In the genomic region with DNA sequence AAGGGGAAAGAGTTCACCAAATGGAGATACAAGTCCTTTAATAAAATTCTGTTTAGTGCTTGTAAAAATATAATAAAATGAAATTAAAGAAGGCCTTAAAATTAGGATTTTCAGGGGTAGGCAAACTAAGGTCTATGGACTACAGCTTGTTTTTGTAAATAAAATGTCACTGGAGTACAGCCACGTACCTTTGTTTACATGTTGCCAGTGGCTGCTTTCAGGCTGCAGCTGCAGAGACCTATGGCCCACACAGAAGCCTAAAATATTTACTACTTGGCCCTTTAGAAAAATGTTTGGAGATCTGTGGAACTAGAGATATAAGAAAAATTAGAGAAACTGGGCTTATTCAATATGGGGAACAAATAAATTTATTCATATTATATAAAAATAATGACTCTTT, we compare ENCODE assay signal across 29 cellular contexts.
"Had no signal": no experiment of that assay in that cellular context is flagged by ENCODE, and none has a peak within 500 bp of the region (broad histone marks: within the 10 kb centered on the region; RNA-seq: fewer than 3 reads in every experiment).

No MANE protein-coding gene starts in this region.

- H3K4me3 ChIP-seq: ascending aorta, breast epithelium, cardiac muscle cell, colonic mucosa had no signal

- H3K9me3 Mint-ChIP-seq: activated CD4-positive, alpha-beta memory T cell treated with anti-CD3 and anti-CD28 coated beads, Interleukin-2, amount 10 ng/mL, durations not matched to agents 7 days and 5 days; activated CD4-positive, alpha-beta T cell treated with anti-CD3 and anti-CD28 coated beads, Interleukin-2, amount 10 ng/mL, durations not matched to agents 7 days and 5 days; activated naive CD4-positive, alpha-beta T cell treated with anti-CD3 and anti-CD28 coated beads, Interleukin-2, amount 10 ng/mL, durations not matched to agents 7 days and 5 days; activated naive CD4-positive, alpha-beta T cell treated with anti-CD3 and anti-CD28 coated beads, Interleukin-2, amount 50 U/mL, for 72 hours; activated naive CD8-positive, alpha-beta T cell treated with anti-CD3 and anti-CD28 coated beads, Interleukin-2, amount 10 ng/mL, durations not matched to agents 7 days and 5 days; activated T-cell treated with anti-CD3 and anti-CD28 coated beads, Interleukin-2, amount 50 U/mL, for 24 hours; activated T-cell treated with anti-CD3 and anti-CD28 coated beads, Interleukin-2, amount 50 U/mL, for 72 hours; brain; endodermal cell had no signal

- H3K4me1 Mint-ChIP-seq: activated CD4-positive, alpha-beta memory T cell treated with anti-CD3 and anti-CD28 coated beads, Interleukin-2, amount 10 ng/mL, durations not matched to agents 7 days and 5 days; activated CD4-positive, alpha-beta T cell treated with anti-CD3 and anti-CD28 coated beads, Interleukin-2, amount 10 ng/mL, durations not matched to agents 7 days and 5 days; activated naive CD4-positive, alpha-beta T cell treated with anti-CD3 and anti-CD28 coated beads, Interleukin-2, amount 10 ng/mL, durations not matched to agents 7 days and 5 days; activated naive CD8-positive, alpha-beta T cell treated with anti-CD3 and anti-CD28 coated beads, Interleukin-2, amount 10 ng/mL, durations not matched to agents 7 days and 5 days had no signal

- H3K4me3 Mint-ChIP-seq: activated CD4-positive, alpha-beta memory T cell treated with anti-CD3 and anti-CD28 coated beads, Interleukin-2, amount 10 ng/mL, durations not matched to agents 7 days and 5 days; activated CD4-positive, alpha-beta T cell treated with anti-CD3 and anti-CD28 coated beads, Interleukin-2, amount 10 ng/mL, durations not matched to agents 7 days and 5 days; activated naive CD4-positive, alpha-beta T cell treated with anti-CD3 and anti-CD28 coated beads, Interleukin-2, amount 10 ng/mL, durations not matched to agents 7 days and 5 days; activated naive CD8-positive, alpha-beta T cell treated with anti-CD3 and anti-CD28 coated beads, Interleukin-2, amount 10 ng/mL, durations not matched to agents 7 days and 5 days; activated T-cell treated with anti-CD3 and anti-CD28 coated beads, Interleukin-2, amount 50 U/mL, for 24 hours; activated T-cell treated with anti-CD3 and anti-CD28 coated beads, Interleukin-2, amount 50 U/mL, for 72 hours; brain; endodermal cell had no signal

- H3K27me3 ChIP-seq: ascending aorta, breast epithelium, cardiac muscle cell, colonic mucosa had no signal

- H3K27me3 Mint-ChIP-seq: activated CD4-positive, alpha-beta memory T cell treated with anti-CD3 and anti-CD28 coated beads, Interleukin-2, amount 10 ng/mL, durations not matched to agents 7 days and 5 days; activated CD4-positive, alpha-beta T cell treated with anti-CD3 and anti-CD28 coated beads, Interleukin-2, amount 10 ng/mL, durations not matched to agents 7 days and 5 days; activated naive CD4-positive, alpha-beta T cell treated with anti-CD3 and anti-CD28 coated beads, Interleukin-2, amount 10 ng/mL, durations not matched to agents 7 days and 5 days; activated naive CD8-positive, alpha-beta T cell treated with anti-CD3 and anti-CD28 coated beads, Interleukin-2, amount 10 ng/mL, durations not matched to agents 7 days and 5 days; activated T-cell treated with anti-CD3 and anti-CD28 coated beads, Interleukin-2, amount 50 U/mL, for 24 hours; brain had no signal

- H3K9me3 ChIP-seq: ascending aorta, breast epithelium, colonic mucosa had no signal

- H3K27ac ChIP-seq: ascending aorta, breast epithelium, cardiac muscle cell had no signal

- ATAC-seq: activated naive CD4-positive, alpha-beta T cell treated with anti-CD3 and anti-CD28 coated beads, Interleukin-2, amount 50 U/mL, for 72 hours; activated T-cell treated with anti-CD3 and anti-CD28 coated beads, Interleukin-2, amount 50 U/mL, for 72 hours; esophagus mucosa had no signal

- H3K36me3 Mint-ChIP-seq: activated naive CD4-positive, alpha-beta T cell treated with anti-CD3 and anti-CD28 coated beads, Interleukin-2, amount 10 ng/mL, durations not matched to agents 7 days and 5 days; activated naive CD4-positive, alpha-beta T cell treated with anti-CD3 and anti-CD28 coated beads, Interleukin-2, amount 50 U/mL, for 72 hours; activated naive CD8-positive, alpha-beta T cell treated with anti-CD3 and anti-CD28 coated beads, Interleukin-2, amount 10 ng/mL, durations not matched to agents 7 days and 5 days; brain had no signal

- H3K4me1 ChIP-seq: ascending aorta, breast epithelium, colonic mucosa had no signal

- DNase-seq: activated CD4-positive, alpha-beta memory T cell treated with anti-CD3 and anti-CD28 coated beads, Interleukin-2, amount 10 ng/mL, durations not matched to agents 7 days and 5 days; activated CD4-positive, alpha-beta T cell treated with anti-CD3 and anti-CD28 coated beads for 4 hours; activated CD4-positive, alpha-beta T cell treated with anti-CD3 and anti-CD28 coated beads, Interleukin-2, amount 10 ng/mL, durations not matched to agents 7 days and 5 days; activated CD4-positive, alpha-beta T cell treated with anti-CD3 and anti-CD28 coated beads, Interleukin-2, amount 50 U/mL, for 4 hours; activated CD4-positive, CD25-positive, alpha-beta regulatory T cell; activated CD4-positive, CD25-positive, alpha-beta regulatory T cell treated with anti-CD3 and anti-CD28 coated beads, Interleukin-2, amount 50 U/mL, for 72 hours; activated CD8-positive, alpha-beta memory T cell treated with anti-CD3 and anti-CD28 coated beads, Interleukin-2, amount 50 U/mL, for 48 hours; activated gamma-delta T cell; activated naive CD4-positive, alpha-beta T cell; activated naive CD4-positive, alpha-beta T cell treated with anti-CD3 and anti-CD28 coated beads, Interleukin-2, amount 10 ng/mL, durations not matched to agents 7 days and 5 days; activated naive CD8-positive, alpha-beta T cell treated with anti-CD3 and anti-CD28 coated beads, Interleukin-2, amount 10 ng/mL, durations not matched to agents 7 days and 5 days; activated T-cell treated with anti-CD3 and anti-CD28 coated beads for 4 hours; activated T-cell treated with anti-CD3 and anti-CD28 coated beads, Interleukin-2, amount 50 U/mL, for 24 hours; activated T-cell treated with anti-CD3 and anti-CD28 coated beads, Interleukin-2, amount 50 U/mL, for 72 hours; central memory CD4-positive, alpha-beta T cell; cerebellar nuclear complex; colonic mucosa; effector memory CD4-positive, alpha-beta T cell; endodermal cell; foreskin fibroblast; head of caudate nucleus; T-helper 2 cell had no signal

- FAIRE-seq: frontal cortex had no signal

- H3K27ac Mint-ChIP-seq: activated CD4-positive, alpha-beta memory T cell treated with anti-CD3 and anti-CD28 coated beads, Interleukin-2, amount 10 ng/mL, durations not matched to agents 7 days and 5 days; activated CD4-positive, alpha-beta T cell treated with anti-CD3 and anti-CD28 coated beads, Interleukin-2, amount 10 ng/mL, durations not matched to agents 7 days and 5 days; activated naive CD4-positive, alpha-beta T cell treated with anti-CD3 and anti-CD28 coated beads, Interleukin-2, amount 10 ng/mL, durations not matched to agents 7 days and 5 days; activated naive CD4-positive, alpha-beta T cell treated with anti-CD3 and anti-CD28 coated beads, Interleukin-2, amount 50 U/mL, for 72 hours; activated naive CD8-positive, alpha-beta T cell treated with anti-CD3 and anti-CD28 coated beads, Interleukin-2, amount 10 ng/mL, durations not matched to agents 7 days and 5 days; activated T-cell treated with anti-CD3 and anti-CD28 coated beads, Interleukin-2, amount 50 U/mL, for 24 hours; activated T-cell treated with anti-CD3 and anti-CD28 coated beads, Interleukin-2, amount 50 U/mL, for 72 hours; endodermal cell had no signal

- H3K36me3 ChIP-seq: ascending aorta, breast epithelium, cardiac muscle cell, colonic mucosa had no signal
